Comparison of ENCODE assay signal across 6 cellular contexts in the genomic region with DNA sequence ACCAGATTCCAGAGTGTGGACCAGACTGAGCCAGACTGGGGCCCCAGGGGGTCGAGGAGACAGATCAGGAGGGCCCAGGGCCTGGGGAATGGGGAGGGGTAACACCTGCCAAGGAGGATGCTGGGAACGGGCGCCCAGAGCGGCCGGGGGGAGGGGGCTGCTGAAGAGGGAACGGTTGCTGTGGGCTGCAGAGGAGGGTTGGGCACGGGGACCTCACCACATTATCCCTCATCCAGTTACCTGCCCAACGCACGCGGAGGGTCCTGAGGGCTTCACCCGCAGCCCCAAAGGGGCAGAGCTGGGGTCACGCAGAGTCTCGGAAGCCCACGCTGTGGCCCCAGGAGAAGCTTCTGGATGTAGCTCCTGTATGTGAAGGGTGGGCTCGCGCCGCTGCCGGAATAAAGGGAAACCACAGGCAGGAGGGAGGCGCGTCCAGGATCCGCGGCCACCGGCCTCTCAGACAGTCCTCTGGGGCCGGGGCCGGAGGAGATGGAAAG. TPM values are rescaled to one million over a fixed set of nuclear protein-coding genes. Genes with fewer than 3 reads are reported as not detected.
DNase-seq lines count a peak whose midpoint lies in the region; ATAC-seq and TF ChIP-seq lines count a peak whose summit lies in the region.

No MANE protein-coding gene starts in this region.

- TF ChIP-seq EP300 in sigmoid colon (IDR thresholded peaks at IDR 0.05), result no peak

- ATAC-seq in effector memory CD8-positive, alpha-beta T cell (replicated peaks), result no peak

- peaks cover 64% of the 10 kb centered on the region for H3K36me3 Mint-ChIP-seq in activated T-cell treated with anti-CD3 and anti-CD28 coated beads, Interleukin-2, amount 50 U/mL, for 24 hours (ENCODE audit: low read depth)
- peaks cover 42% of the 10 kb centered on the region for H3K36me3 Mint-ChIP-seq in effector memory CD8-positive, alpha-beta T cell (ENCODE audit: insufficient read depth)

- no peaks in the 10 kb centered on the region for H3K9me3 Mint-ChIP-seq in activated T-cell treated with anti-CD3 and anti-CD28 coated beads, Interleukin-2, amount 50 U/mL, for 24 hours
- no peaks in the 10 kb centered on the region for H3K9me3 Mint-ChIP-seq in effector memory CD8-positive, alpha-beta T cell

- H3K27me3 Mint-ChIP-seq in activated T-cell treated with anti-CD3 and anti-CD28 coated beads, Interleukin-2, amount 50 U/mL, for 24 hours, result no peaks in the 10 kb centered on the region
- no peaks in the 10 kb centered on the region for H3K27me3 Mint-ChIP-seq in effector memory CD8-positive, alpha-beta T cell

- WGBS in sigmoid colon, 2 donors, result 19 to 35% methylated on average over 25 of the region's 25 CpGs

- H3K36me3 ChIP-seq in sigmoid colon, result peaks cover 0 to 40% (median 6%) of the 10 kb centered on the region in 4 donors

- H3K4me1 ChIP-seq in sigmoid colon, result peaks cover 0 to 32% (median 24%) of the 10 kb centered on the region in 4 donors

- peak overlapping the region; percentile 72 for H3K27ac Mint-ChIP-seq in activated T-cell treated with anti-CD3 and anti-CD28 coated beads, Interleukin-2, amount 50 U/mL, for 24 hours
- peak overlapping the region; percentile 64 to 81 for H3K27ac Mint-ChIP-seq in effector memory CD8-positive, alpha-beta T cell

- peak; percentile 51 for DNase-seq in activated T-cell treated with anti-CD3 and anti-CD28 coated beads, Interleukin-2, amount 50 U/mL, for 24 hours
- no peak for DNase-seq in activated T-cell treated with anti-CD3 and anti-CD28 coated beads for 4 hours
- no peak for DNase-seq in effector memory CD8-positive, alpha-beta T cell
- no peak for DNase-seq in sigmoid colon
- no peak for DNase-seq in effector CD4-positive, alpha-beta T cell
- no peak for DNase-seq in posterior cingulate gyrus

- no peaks in the 10 kb centered on the region for H3K27me3 ChIP-seq in sigmoid colon

- intact Hi-C loops in sigmoid colon (cut with DNase I), result loop anchor here (2.0 to 10.0 kb wide), 4 partner anchors 15 to 415 kb away; a partner anchor contains a TSS
- intact Hi-C loops in posterior cingulate gyrus (cut with DNase I), result loop anchor here (2.0 to 10.0 kb wide), 2 partner anchors 15 to 275 kb away; a partner anchor contains a TSS

- TF ChIP-seq CTCF in sigmoid colon (IDR thresholded peaks at IDR 0.05), result no peak

- H3K4me3 ChIP-seq in sigmoid colon, result peak overlapping the region; percentile 42 to 89 (median 84)

- TF ChIP-seq POLR2A in sigmoid colon (IDR thresholded peaks at IDR 0.05), result no peak

- peaks cover 34% of the 10 kb centered on the region for H3K4me1 Mint-ChIP-seq in activated T-cell treated with anti-CD3 and anti-CD28 coated beads, Interleukin-2, amount 50 U/mL, for 24 hours (ENCODE audit: low read depth)
- H3K4me1 Mint-ChIP-seq in effector memory CD8-positive, alpha-beta T cell (ENCODE audit: low read depth in 2 of 2), result peaks cover 14 to 17% of the 10 kb centered on the region in 2 donors

- peak overlapping the region; percentile 79 to 89 (median 86) for H3K27ac ChIP-seq in sigmoid colon

- H3K4me3 Mint-ChIP-seq in activated T-cell treated with anti-CD3 and anti-CD28 coated beads, Interleukin-2, amount 50 U/mL, for 24 hours, result peak overlapping the region; percentile 73
- peak overlapping the region; percentile 76 to 77 for H3K4me3 Mint-ChIP-seq in effector memory CD8-positive, alpha-beta T cell

- no peaks in the 10 kb centered on the region for H3K9me3 ChIP-seq in sigmoid colon

RNA-seq across cellular contexts. Expression of a gene that starts 0.9 kb away (rescaled TPM):
- total RNA-seq in sigmoid colon, result 10 to 100 TPM; 17.5 to 30.2 (median 22.3) TPM
- 10 to 100 TPM; 10.2 to 26.5 (median 15.7) TPM for polyA plus RNA-seq in sigmoid colon

RNA-seq across cellular contexts. Expression of a gene that starts 14.2 kb away (rescaled TPM):
- 10 to 100 TPM; 14.2 to 21.4 (median 18.2) TPM for total RNA-seq in sigmoid colon
- 10 to 100 TPM; 24.6 to 88.1 (median 31.7) TPM for polyA plus RNA-seq in sigmoid colon

RNA-seq across cellular contexts. Expression of a gene that starts 29.4 kb away (rescaled TPM):
- total RNA-seq in sigmoid colon, result 1 to 10 TPM in 1 of 4 donors, under 1 TPM in 2, not detected in 1; 0.27 to 3.0 (median 0.36) TPM
- polyA plus RNA-seq in sigmoid colon, result under 1 TPM in 2 of 3 donors, not detected in 1; 0.17 to 0.60 TPM

RNA-seq across cellular contexts. Expression of a gene that starts 44.9 kb away (rescaled TPM):
- 10 to 100 TPM; 23.5 to 67.0 (median 28.2) TPM for total RNA-seq in sigmoid colon
- polyA plus RNA-seq in sigmoid colon, result 10 to 100 TPM in 1 of 3 donors, 1 to 10 TPM in 2; 4.6 to 33.4 (median 4.8) TPM

RNA-seq across cellular contexts. Expression of a gene that starts 51.2 kb away (rescaled TPM):
- total RNA-seq in sigmoid colon, result 10 to 100 TPM in 3 of 4 donors, 1 to 10 TPM in 1; 7.2 to 47.4 (median 14.9) TPM
- 10 to 100 TPM in 2 of 3 donors, 1 to 10 TPM in 1; 8.8 to 45.9 (median 12.0) TPM for polyA plus RNA-seq in sigmoid colon
